In genomic region chr1:61523219-61523618, GRCh38 we compare ENCODE assay signal across 25 cellular contexts.
"Had no signal": no experiment of that assay in that cellular context is flagged by ENCODE, and none has a peak within 500 bp of the region (broad histone marks: within the 10 kb centered on the region; RNA-seq: fewer than 3 reads in every experiment).

No MANE protein-coding gene starts in this region.

- H3K4me1 ChIP-seq: parathyroid adenoma, psoas muscle, testis, tibial nerve, upper lobe of right lung, vagina had no signal

- H3K27ac ChIP-seq: esophagus squamous epithelium, heart right ventricle, left ventricle myocardium inferior, parathyroid adenoma, psoas muscle, spleen, testis, tibial nerve, upper lobe of right lung, vagina had no signal

- H3K79me2 ChIP-seq: parathyroid adenoma had no signal

- H2AFZ ChIP-seq: parathyroid adenoma had no signal

- H3K27me3 ChIP-seq: esophagus squamous epithelium, heart right ventricle, spleen, testis, tibial nerve, upper lobe of right lung, vagina had no signal

- H3K36me3 ChIP-seq: esophagus squamous epithelium, heart right ventricle, left ventricle myocardium inferior, spleen, tibial nerve, upper lobe of right lung, vagina had no signal

- H3K4me3 ChIP-seq: esophagus squamous epithelium, heart right ventricle, left ventricle myocardium inferior, lung, psoas muscle, spleen, testis, tibial nerve, upper lobe of right lung, vagina had no signal

- H3K9ac ChIP-seq: parathyroid adenoma had no signal

- FAIRE-seq: colon, frontal cortex, keratinocyte had no signal

- ATAC-seq: left cardiac atrium; natural killer cell treated with Interleukin-12 subunit alpha and Interleukin-12 subunit beta and Interleukin-15 and Interleukin-18, amount 100 ng/mL, for 72 hours; psoas muscle; sciatic nerve; stimulated activated memory B cell treated with anti-CD40 and anti-IgM and Interleukin-4, amounts not matched to agents 10 μg/mL and 1 μg/mL and 100 μg/mL, for 72 hours; upper lobe of right lung had no signal

- H3K9me3 ChIP-seq: esophagus squamous epithelium, heart right ventricle, left ventricle myocardium inferior, psoas muscle, spleen, testis, tibial nerve, upper lobe of right lung, vagina had no signal

- DNase-seq: esophagus squamous epithelium; heart right ventricle; left cardiac atrium; left ventricle myocardium inferior; mesenchymal stem cell; midbrain; occipital lobe; psoas muscle; retina; spleen; stimulated activated CD4-positive, alpha-beta T cell treated with anti-CD3 and anti-CD28 coated beads, Interleukin-15, amount 100 ng/mL, for 24 hours; stimulated activated CD4-positive, alpha-beta T cell treated with anti-CD3 and anti-CD28 coated beads, Interleukin-1b, Interleukin-23, amount 100 ng/mL, for 48 hours; stimulated activated CD4-positive, alpha-beta T cell treated with anti-CD3 and anti-CD28 coated beads, Interleukin-4, amount 100 ng/mL, for 24 hours; testis; upper lobe of right lung had no signal
